In the genomic region with DNA sequence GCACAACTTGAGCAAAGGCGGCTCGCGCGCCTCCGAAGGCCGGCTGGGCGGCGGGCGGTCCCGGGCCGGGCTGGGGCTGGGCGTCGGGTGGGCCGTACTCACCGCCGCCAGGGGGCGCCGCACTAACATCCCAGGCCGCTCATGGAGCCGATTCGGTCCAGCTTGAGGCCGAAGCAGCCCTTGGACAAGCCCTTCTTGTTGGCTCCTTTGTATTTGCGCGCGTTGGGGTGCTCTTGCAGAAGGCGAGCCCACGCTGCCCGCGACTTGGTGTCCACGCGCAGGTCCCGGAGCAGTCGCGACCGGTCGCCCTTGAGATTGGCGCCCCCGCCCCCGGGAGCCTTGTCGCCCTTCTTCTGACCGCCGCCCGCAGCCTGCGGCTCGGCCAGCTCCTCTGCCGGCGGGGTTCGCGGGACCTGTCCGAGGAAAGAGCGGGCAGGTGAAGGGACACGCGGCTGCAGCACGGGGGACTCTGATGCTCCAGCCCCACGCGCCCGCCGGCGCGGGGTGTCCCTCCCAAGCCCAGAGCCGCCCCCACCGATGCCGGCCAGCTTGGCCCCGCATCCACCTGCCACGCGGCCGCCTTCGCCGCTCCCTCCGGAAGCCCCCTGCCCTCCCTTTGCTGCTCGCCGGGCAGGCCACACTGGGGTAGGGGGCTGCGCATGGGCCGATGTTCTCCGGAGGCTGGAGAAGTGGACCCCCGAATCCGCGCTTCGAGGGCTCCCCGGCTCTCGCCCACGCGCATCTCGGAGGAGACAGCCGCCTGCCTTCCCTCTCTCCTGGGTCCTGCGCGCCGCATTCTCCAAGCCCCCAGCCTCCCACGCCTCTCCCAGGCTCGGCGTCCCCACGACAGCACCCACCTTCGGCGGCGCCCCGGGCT, we compare ENCODE assay signal across 2 cellular contexts.
TF ChIP-seq lines count a peak whose summit lies in the region.

No MANE protein-coding gene starts in this region.

TF ChIP-seq in GM23338, 12 proteins besides CTCF, POLR2A, EP300 and RAD21 (continued from another document):
- TF ChIP-seq, protein P1, sequence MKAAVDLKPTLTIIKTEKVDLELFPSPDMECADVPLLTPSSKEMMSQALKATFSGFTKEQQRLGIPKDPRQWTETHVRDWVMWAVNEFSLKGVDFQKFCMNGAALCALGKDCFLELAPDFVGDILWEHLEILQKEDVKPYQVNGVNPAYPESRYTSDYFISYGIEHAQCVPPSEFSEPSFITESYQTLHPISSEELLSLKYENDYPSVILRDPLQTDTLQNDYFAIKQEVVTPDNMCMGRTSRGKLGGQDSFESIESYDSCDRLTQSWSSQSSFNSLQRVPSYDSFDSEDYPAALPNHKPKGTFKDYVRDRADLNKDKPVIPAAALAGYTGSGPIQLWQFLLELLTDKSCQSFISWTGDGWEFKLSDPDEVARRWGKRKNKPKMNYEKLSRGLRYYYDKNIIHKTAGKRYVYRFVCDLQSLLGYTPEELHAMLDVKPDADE (IDR thresholded peaks at IDR 0.05): no peak
- TF ChIP-seq ZNF331 (CRISPR knock-in tag; IDR thresholded peaks at IDR 0.05; ENCODE audit: low read depth): no peak

TF ChIP-seq in HepG2, 621 proteins besides CTCF, POLR2A, EP300 and RAD21 (continued from another document and continues in another):
- TF ChIP-seq, protein P2, sequence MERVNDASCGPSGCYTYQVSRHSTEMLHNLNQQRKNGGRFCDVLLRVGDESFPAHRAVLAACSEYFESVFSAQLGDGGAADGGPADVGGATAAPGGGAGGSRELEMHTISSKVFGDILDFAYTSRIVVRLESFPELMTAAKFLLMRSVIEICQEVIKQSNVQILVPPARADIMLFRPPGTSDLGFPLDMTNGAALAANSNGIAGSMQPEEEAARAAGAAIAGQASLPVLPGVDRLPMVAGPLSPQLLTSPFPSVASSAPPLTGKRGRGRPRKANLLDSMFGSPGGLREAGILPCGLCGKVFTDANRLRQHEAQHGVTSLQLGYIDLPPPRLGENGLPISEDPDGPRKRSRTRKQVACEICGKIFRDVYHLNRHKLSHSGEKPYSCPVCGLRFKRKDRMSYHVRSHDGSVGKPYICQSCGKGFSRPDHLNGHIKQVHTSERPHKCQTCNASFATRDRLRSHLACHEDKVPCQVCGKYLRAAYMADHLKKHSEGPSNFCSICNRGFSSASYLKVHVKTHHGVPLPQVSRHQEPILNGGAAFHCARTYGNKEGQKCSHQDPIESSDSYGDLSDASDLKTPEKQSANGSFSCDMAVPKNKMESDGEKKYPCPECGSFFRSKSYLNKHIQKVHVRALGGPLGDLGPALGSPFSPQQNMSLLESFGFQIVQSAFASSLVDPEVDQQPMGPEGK (CRISPR knock-in tag; IDR thresholded peaks at IDR 0.05): peak; percentile 11; the same call in 1 of the 2 replicates
- TF ChIP-seq, protein P3, sequence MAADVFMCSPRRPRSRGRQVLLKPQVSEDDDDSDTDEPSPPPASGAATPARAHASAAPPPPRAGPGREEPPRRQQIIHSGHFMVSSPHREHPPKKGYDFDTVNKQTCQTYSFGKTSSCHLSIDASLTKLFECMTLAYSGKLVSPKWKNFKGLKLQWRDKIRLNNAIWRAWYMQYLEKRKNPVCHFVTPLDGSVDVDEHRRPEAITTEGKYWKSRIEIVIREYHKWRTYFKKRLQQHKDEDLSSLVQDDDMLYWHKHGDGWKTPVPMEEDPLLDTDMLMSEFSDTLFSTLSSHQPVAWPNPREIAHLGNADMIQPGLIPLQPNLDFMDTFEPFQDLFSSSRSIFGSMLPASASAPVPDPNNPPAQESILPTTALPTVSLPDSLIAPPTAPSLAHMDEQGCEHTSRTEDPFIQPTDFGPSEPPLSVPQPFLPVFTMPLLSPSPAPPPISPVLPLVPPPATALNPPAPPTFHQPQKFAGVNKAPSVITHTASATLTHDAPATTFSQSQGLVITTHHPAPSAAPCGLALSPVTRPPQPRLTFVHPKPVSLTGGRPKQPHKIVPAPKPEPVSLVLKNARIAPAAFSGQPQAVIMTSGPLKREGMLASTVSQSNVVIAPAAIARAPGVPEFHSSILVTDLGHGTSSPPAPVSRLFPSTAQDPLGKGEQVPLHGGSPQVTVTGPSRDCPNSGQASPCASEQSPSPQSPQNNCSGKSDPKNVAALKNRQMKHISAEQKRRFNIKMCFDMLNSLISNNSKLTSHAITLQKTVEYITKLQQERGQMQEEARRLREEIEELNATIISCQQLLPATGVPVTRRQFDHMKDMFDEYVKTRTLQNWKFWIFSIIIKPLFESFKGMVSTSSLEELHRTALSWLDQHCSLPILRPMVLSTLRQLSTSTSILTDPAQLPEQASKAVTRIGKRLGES (CRISPR knock-in tag; IDR thresholded peaks at IDR 0.05; ENCODE audit: borderline replicate concordance): 0 out of 2 replicates have a peak, but pooled peaks have one; percentile 48
- TF ChIP-seq, protein P4, sequence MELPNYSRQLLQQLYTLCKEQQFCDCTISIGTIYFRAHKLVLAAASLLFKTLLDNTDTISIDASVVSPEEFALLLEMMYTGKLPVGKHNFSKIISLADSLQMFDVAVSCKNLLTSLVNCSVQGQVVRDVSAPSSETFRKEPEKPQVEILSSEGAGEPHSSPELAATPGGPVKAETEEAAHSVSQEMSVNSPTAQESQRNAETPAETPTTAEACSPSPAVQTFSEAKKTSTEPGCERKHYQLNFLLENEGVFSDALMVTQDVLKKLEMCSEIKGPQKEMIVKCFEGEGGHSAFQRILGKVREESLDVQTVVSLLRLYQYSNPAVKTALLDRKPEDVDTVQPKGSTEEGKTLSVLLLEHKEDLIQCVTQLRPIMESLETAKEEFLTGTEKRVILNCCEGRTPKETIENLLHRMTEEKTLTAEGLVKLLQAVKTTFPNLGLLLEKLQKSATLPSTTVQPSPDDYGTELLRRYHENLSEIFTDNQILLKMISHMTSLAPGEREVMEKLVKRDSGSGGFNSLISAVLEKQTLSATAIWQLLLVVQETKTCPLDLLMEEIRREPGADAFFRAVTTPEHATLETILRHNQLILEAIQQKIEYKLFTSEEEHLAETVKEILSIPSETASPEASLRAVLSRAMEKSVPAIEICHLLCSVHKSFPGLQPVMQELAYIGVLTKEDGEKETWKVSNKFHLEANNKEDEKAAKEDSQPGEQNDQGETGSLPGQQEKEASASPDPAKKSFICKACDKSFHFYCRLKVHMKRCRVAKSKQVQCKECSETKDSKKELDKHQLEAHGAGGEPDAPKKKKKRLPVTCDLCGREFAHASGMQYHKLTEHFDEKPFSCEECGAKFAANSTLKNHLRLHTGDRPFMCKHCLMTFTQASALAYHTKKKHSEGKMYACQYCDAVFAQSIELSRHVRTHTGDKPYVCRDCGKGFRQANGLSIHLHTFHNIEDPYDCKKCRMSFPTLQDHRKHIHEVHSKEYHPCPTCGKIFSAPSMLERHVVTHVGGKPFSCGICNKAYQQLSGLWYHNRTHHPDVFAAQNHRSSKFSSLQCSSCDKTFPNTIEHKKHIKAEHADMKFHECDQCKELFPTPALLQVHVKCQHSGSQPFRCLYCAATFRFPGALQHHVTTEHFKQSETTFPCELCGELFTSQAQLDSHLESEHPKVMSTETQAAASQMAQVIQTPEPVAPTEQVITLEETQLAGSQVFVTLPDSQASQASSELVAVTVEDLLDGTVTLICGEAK (IDR thresholded peaks at IDR 0.05): no peak
- TF ChIP-seq, protein P4 (CRISPR knock-in tag; IDR thresholded peaks at IDR 0.05): 0 out of 2 replicates have a peak, but pooled peaks have one; percentile 7
- TF ChIP-seq CREM (IDR thresholded peaks at IDR 0.05): no peak
- no peak for TF ChIP-seq CREM (CRISPR knock-in tag; IDR thresholded peaks at IDR 0.05)
- TF ChIP-seq POGZ (CRISPR knock-in tag; IDR thresholded peaks at IDR 0.05): no peak; the same call in 1 of the 2 replicates
- TF ChIP-seq, protein P5, sequence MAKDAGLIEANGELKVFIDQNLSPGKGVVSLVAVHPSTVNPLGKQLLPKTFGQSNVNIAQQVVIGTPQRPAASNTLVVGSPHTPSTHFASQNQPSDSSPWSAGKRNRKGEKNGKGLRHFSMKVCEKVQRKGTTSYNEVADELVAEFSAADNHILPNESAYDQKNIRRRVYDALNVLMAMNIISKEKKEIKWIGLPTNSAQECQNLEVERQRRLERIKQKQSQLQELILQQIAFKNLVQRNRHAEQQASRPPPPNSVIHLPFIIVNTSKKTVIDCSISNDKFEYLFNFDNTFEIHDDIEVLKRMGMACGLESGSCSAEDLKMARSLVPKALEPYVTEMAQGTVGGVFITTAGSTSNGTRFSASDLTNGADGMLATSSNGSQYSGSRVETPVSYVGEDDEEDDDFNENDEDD (CRISPR knock-in tag; IDR thresholded peaks at IDR 0.05; ENCODE audit: borderline replicate concordance): peak; percentile 33; the same call in 1 of the 2 replicates
- TF ChIP-seq NFKBIZ (CRISPR knock-in tag; IDR thresholded peaks at IDR 0.05): no peak
- TF ChIP-seq, protein P6, sequence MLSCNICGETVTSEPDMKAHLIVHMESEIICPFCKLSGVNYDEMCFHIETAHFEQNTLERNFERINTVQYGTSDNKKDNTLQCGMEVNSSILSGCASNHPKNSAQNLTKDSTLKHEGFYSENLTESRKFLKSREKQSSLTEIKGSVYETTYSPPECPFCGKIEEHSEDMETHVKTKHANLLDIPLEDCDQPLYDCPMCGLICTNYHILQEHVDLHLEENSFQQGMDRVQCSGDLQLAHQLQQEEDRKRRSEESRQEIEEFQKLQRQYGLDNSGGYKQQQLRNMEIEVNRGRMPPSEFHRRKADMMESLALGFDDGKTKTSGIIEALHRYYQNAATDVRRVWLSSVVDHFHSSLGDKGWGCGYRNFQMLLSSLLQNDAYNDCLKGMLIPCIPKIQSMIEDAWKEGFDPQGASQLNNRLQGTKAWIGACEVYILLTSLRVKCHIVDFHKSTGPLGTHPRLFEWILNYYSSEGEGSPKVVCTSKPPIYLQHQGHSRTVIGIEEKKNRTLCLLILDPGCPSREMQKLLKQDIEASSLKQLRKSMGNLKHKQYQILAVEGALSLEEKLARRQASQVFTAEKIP (CRISPR knock-in tag; IDR thresholded peaks at IDR 0.05; ENCODE audit: borderline replicate concordance): no peak
- 0 out of 2 replicates have a peak, but pooled peaks have one; percentile 9 for TF ChIP-seq BORCS8-MEF2B (CRISPR knock-in tag; IDR thresholded peaks at IDR 0.05)
- TF ChIP-seq CHD2 (IDR thresholded peaks at IDR 0.05; ENCODE audit: low read depth, low read length): no peak
- TF ChIP-seq ZNF556 (CRISPR knock-in tag; IDR thresholded peaks at IDR 0.05; ENCODE audit: borderline replicate concordance): 0 out of 2 replicates have a peak, but pooled peaks have one; percentile 58
- TF ChIP-seq MXD4 (CRISPR knock-in tag; IDR thresholded peaks at IDR 0.05): peak; percentile 22; the same call in 1 of the 2 replicates
- TF ChIP-seq TCF12 (IDR thresholded peaks at IDR 0.05): no peak
- TF ChIP-seq TCF12 (CRISPR knock-in tag; IDR thresholded peaks at IDR 0.05): 0 out of 2 replicates have a peak, but pooled peaks have one; percentile 50
- TF ChIP-seq SRSF1 (optimal IDR thresholded peaks at IDR 0.05; ENCODE audit: low read depth, low read length): peak; percentile 46
- TF ChIP-seq ETV5 (CRISPR knock-in tag; IDR thresholded peaks at IDR 0.05; ENCODE audit: borderline replicate concordance): no peak
- no peak for TF ChIP-seq ZNF562 (CRISPR knock-in tag; IDR thresholded peaks at IDR 0.05; ENCODE audit: borderline replicate concordance)
- peak; percentile 71 for TF ChIP-seq SALL1 (CRISPR knock-in tag; IDR thresholded peaks at IDR 0.05)
- TF ChIP-seq NFRKB (IDR thresholded peaks at IDR 0.05): no peak
- no peak for TF ChIP-seq ZNF737 (CRISPR knock-in tag; IDR thresholded peaks at IDR 0.05; ENCODE audit: borderline replicate concordance)
- TF ChIP-seq ZNF749 (CRISPR knock-in tag; IDR thresholded peaks at IDR 0.05; ENCODE audit: borderline replicate concordance): 0 out of 2 replicates have a peak, but pooled peaks have one; percentile 12
- no peak for TF ChIP-seq ZNF256 (CRISPR knock-in tag; conservative IDR thresholded peaks at IDR 0.05)
- TF ChIP-seq, protein P7, sequence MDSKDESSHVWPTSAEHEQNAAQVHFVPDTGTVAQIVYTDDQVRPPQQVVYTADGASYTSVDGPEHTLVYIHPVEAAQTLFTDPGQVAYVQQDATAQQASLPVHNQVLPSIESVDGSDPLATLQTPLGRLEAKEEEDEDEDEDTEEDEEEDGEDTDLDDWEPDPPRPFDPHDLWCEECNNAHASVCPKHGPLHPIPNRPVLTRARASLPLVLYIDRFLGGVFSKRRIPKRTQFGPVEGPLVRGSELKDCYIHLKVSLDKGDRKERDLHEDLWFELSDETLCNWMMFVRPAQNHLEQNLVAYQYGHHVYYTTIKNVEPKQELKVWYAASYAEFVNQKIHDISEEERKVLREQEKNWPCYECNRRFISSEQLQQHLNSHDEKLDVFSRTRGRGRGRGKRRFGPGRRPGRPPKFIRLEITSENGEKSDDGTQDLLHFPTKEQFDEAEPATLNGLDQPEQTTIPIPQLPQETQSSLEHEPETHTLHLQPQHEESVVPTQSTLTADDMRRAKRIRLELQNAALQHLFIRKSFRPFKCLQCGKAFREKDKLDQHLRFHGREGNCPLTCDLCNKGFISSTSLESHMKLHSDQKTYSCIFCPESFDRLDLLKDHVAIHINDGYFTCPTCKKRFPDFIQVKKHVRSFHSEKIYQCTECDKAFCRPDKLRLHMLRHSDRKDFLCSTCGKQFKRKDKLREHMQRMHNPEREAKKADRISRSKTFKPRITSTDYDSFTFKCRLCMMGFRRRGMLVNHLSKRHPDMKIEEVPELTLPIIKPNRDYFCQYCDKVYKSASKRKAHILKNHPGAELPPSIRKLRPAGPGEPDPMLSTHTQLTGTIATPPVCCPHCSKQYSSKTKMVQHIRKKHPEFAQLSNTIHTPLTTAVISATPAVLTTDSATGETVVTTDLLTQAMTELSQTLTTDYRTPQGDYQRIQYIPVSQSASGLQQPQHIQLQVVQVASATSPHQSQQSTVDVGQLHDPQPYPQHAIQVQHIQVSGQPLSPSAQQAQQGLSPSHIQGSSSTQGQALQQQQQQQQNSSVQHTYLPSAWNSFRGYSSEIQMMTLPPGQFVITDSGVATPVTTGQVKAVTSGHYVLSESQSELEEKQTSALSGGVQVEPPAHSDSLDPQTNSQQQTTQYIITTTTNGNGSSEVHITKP (CRISPR knock-in tag; IDR thresholded peaks at IDR 0.05; ENCODE audit: low read depth): no peak
- no peak for TF ChIP-seq KDM4B (CRISPR knock-in tag; IDR thresholded peaks at IDR 0.05)
- no peak for TF ChIP-seq MAF1 (CRISPR knock-in tag; IDR thresholded peaks at IDR 0.05; ENCODE audit: borderline replicate concordance)
- TF ChIP-seq FOSL2 (CRISPR knock-in tag; IDR thresholded peaks at IDR 0.05): no peak
